Comparison of ENCODE assay signal across 1 cellular context in genomic region chr18:9135081-9135911, GRCh38.
TF ChIP-seq lines count a peak whose summit lies in the region.

No MANE protein-coding gene starts in this region.

TF ChIP-seq in H1, 55 proteins besides CTCF, POLR2A, EP300 and RAD21 (continued from another document):
- no peak for TF ChIP-seq CHD7 (IDR thresholded peaks at IDR 0.05; ENCODE audit: insufficient replicate concordance, low read length)
- TF ChIP-seq CBX8 (IDR thresholded peaks at IDR 0.05; ENCODE audit: borderline replicate concordance, low read depth, low read length) = no peak
- TF ChIP-seq ZNF274 (IDR thresholded peaks at IDR 0.05; ENCODE audit: borderline replicate concordance, extremely low read depth, low read length) = no peak
- TF ChIP-seq SIX5 (IDR thresholded peaks at IDR 0.05; ENCODE audit: low read depth, low read length) = no peak
- TF ChIP-seq SP4 (IDR thresholded peaks at IDR 0.05; ENCODE audit: low read length) = no peak
- TF ChIP-seq EZH2 (IDR thresholded peaks at IDR 0.05; ENCODE audit: low read depth, low read length, severe bottlenecking) = no peak
- no peak for TF ChIP-seq TCF12 (IDR thresholded peaks at IDR 0.05; ENCODE audit: low read depth, low read length)
- no peak for TF ChIP-seq TBP (IDR thresholded peaks at IDR 0.05; ENCODE audit: low read depth, low read length)
- no peak for TF ChIP-seq SRF (IDR thresholded peaks at IDR 0.05; ENCODE audit: low read depth, low read length)
